ENCODE assay signal across 15 cellular contexts in the genomic region with DNA sequence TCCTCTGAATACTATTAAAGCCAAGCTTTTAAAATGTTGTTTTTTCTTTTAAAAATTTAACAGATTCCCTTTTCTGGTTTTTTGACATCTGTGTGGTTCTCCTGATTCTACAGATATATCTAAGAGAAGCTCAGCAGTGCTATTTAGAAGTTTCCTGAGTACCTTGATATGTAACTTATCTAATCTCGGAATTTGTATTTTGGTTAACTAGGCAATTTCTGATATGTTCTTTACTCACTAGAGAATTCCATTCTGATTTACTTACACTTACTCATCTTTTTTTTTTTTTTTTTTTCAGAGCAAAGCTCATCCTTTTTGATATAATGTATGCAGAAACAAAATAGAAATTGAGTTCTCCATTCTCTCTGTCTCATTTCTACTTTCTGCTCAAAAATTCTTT.
A peak's percentile ranks its signal among the peaks of the same experiment; 100 is the strongest.
DNase-seq lines count a peak whose midpoint lies in the region; ATAC-seq, FAIRE-seq and TF ChIP-seq lines count a peak whose summit lies in the region.
"Had no signal": no experiment of that assay in that cellular context is flagged by ENCODE, and none has a peak within 500 bp of the region (broad histone marks: within the 10 kb centered on the region; RNA-seq: fewer than 3 reads in every experiment).

No MANE protein-coding gene starts in this region.

- no peaks in the 10 kb centered on the region for H3K27me3 ChIP-seq in skeletal muscle satellite cell (ENCODE audit: control insufficient read depth, insufficient read depth, low read length)

- peak; percentile 71 for DNase-seq in NCI-H226
- peak; percentile 22 for DNase-seq in fibroblast of the aortic adventitia (ENCODE audit: low read depth)
- DNase-seq in left cardiac atrium, result no peak
- no peak for DNase-seq in dedifferentiated amniotic fluid mesenchymal stem cell (ENCODE audit: extremely low spot score)
- DNase-seq: 8988T; C1 segment of cervical spinal cord; CD4-positive, alpha-beta T cell; DMS79; GOT3; H9; KBM-7 had no signal

- intact Hi-C loops in left cardiac atrium (cut with DNase I), result no loop called here

- peak overlapping the region; percentile 5 for H3K4me2 ChIP-seq in skeletal muscle satellite cell (ENCODE audit: low read length)

- ATAC-seq in left cardiac atrium, result no peak
- no peak for ATAC-seq in GM19452 (IDR thresholded peaks at IDR 0.05; ENCODE audit: unreplicated experiment)

- H3K4me1 ChIP-seq in skeletal muscle satellite cell (ENCODE audit: control insufficient read depth, insufficient read depth, low read length), result peaks cover 12% of the 10 kb centered on the region

- no peak overlapping the region for H3K9ac ChIP-seq in skeletal muscle satellite cell (ENCODE audit: low read depth, low read length)

- peak; percentile 70 for FAIRE-seq in G401.6 (lab: Jason Lieb, UNC)
- FAIRE-seq: GM12891 had no signal

- H3K36me3 ChIP-seq in skeletal muscle satellite cell (ENCODE audit: insufficient read depth, low read length), result peaks cover 4% of the 10 kb centered on the region

- H3K9me3 ChIP-seq in skeletal muscle satellite cell (replicated peaks; ENCODE audit: low read length), result no peaks in the 10 kb centered on the region

- H3K4me3 ChIP-seq in fibroblast of the aortic adventitia (ENCODE audit: low read depth, low read length) (no peak overlapping the region), skeletal muscle satellite cell (ENCODE audit: low read length) (no peak overlapping the region)

- TF ChIP-seq CTCF in fibroblast of the aortic adventitia (IDR thresholded peaks at IDR 0.05; ENCODE audit: insufficient read depth, low read length), result no peak

Comparison
In these comparisons a context has a peak if more than half of its experiments do, and no peak if none do; other contexts are left out.
1. DNase-seq: peak in NCI-H226 (single experiment) and fibroblast of the aortic adventitia (single experiment); none in left cardiac atrium (single experiment) and dedifferentiated amniotic fluid mesenchymal stem cell (single experiment).